In genomic region chr4:784401-785331, GRCh38 we compare ENCODE assay signal across 18 cellular contexts. TPM values are rescaled to one million over a fixed set of nuclear protein-coding genes. Genes with fewer than 3 reads are reported as not detected.
A peak's percentile ranks its signal among the peaks of the same experiment; 100 is the strongest.
DNase-seq lines count a peak whose midpoint lies in the region; ATAC-seq lines count a peak whose summit lies in the region.
"Had no signal": no experiment of that assay in that cellular context is flagged by ENCODE, and none has a peak within 500 bp of the region (broad histone marks: within the 10 kb centered on the region; RNA-seq: fewer than 3 reads in every experiment).

No MANE protein-coding gene starts in this region.

- H3K27ac Mint-ChIP-seq in activated T-cell treated with anti-CD3 and anti-CD28 coated beads, Interleukin-2, amount 50 U/mL, for 72 hours: no peak overlapping the region

- H3K4me3 ChIP-seq in NT2/D1 (ENCODE audit: insufficient read length, low read depth) (no peak overlapping the region), iPS-15b (ENCODE audit: low read depth, low read length) (peak overlapping the region; percentile 32)
- H3K4me3 ChIP-seq: HAP-1, PC-9 had no signal

- no peak for DNase-seq in activated T-cell treated with anti-CD3 and anti-CD28 coated beads, Interleukin-2, amount 50 U/mL, for 72 hours
- DNase-seq in activated T-cell treated with anti-CD3 and anti-CD28 coated beads, Interleukin-2, amount 50 U/mL, for 1 hour: no peak
- no peak for DNase-seq in NT2/D1 (ENCODE audit: low read depth, low spot score)
- DNase-seq in posterior vena cava (ENCODE audit: low spot score): peak; percentile 72
- no peak for DNase-seq in NCI-H1694 (lab: John Stamatoyannopoulos, UW)
- no peak for DNase-seq in effector CD8-positive, alpha-beta T cell (lab: John Stamatoyannopoulos, UW)
- no peak for DNase-seq in NCI-H187 (lab: John Stamatoyannopoulos, UW)
- DNase-seq: activated naive CD4-positive, alpha-beta T cell treated with anti-CD3 and anti-CD28 coated beads, Interleukin-2, amount 50 U/mL, for 16 hours; EL; mammary epithelial cell; NCI-H2107; NCI-H748 treated with DMSO at 0.1 percent for 48 hours; PC-9; stimulated activated CD4-positive, alpha-beta T cell treated with anti-CD3 and anti-CD28 coated beads, Interleukin-4, amount 100 ng/mL, for 4 hours had no signal

- peaks cover 24% of the 10 kb centered on the region for H3K27me3 Mint-ChIP-seq in activated T-cell treated with anti-CD3 and anti-CD28 coated beads, Interleukin-2, amount 50 U/mL, for 72 hours (ENCODE audit: low read depth)

- no peaks in the 10 kb centered on the region for H3K9me3 Mint-ChIP-seq in activated T-cell treated with anti-CD3 and anti-CD28 coated beads, Interleukin-2, amount 50 U/mL, for 72 hours

- H3K36me3 Mint-ChIP-seq in activated T-cell treated with anti-CD3 and anti-CD28 coated beads, Interleukin-2, amount 50 U/mL, for 72 hours (ENCODE audit: insufficient read depth in 2 of 2): peaks cover 5 to 8% of the 10 kb centered on the region in 2 donors

- ATAC-seq in activated T-cell treated with anti-CD3 and anti-CD28 coated beads, Interleukin-2, amount 50 U/mL, for 72 hours (replicated peaks in 1 of 2): no peak
- ATAC-seq: HepG2 had no signal

- H3K9ac ChIP-seq in NT2/D1 (ENCODE audit: insufficient read length, low read depth) (peak overlapping the region; percentile 17), iPS-15b (ENCODE audit: low read depth, low read length) (no peak overlapping the region)

- H3K4me1 ChIP-seq in NT2/D1 (ENCODE audit: insufficient read depth, insufficient read length) (peaks cover 28% of the 10 kb centered on the region), iPS-15b (ENCODE audit: control insufficient read depth, insufficient read depth, low read length) (peaks cover 4% of the 10 kb centered on the region)

- intact Hi-C loops in posterior vena cava (cut with DNase I): no loop called here

- peak overlapping the region; percentile 60 to 71 for H3K4me3 Mint-ChIP-seq in activated T-cell treated with anti-CD3 and anti-CD28 coated beads, Interleukin-2, amount 50 U/mL, for 72 hours

- H3K9me3 ChIP-seq in NT2/D1 (ENCODE audit: insufficient read depth, low read length): no peaks in the 10 kb centered on the region
- H3K9me3 ChIP-seq in iPS-15b (ENCODE audit: control insufficient read depth, insufficient read depth, low read length): no peaks in the 10 kb centered on the region
- H3K9me3 ChIP-seq: HAP-1 had no signal

- H3K27me3 ChIP-seq in NT2/D1 (ENCODE audit: insufficient read depth, insufficient read length): peaks cover 25% of the 10 kb centered on the region
- peaks cover 26% of the 10 kb centered on the region for H3K27me3 ChIP-seq in iPS-15b (ENCODE audit: control insufficient read depth, insufficient read depth, low read length)

- H3K36me3 ChIP-seq in NT2/D1 (ENCODE audit: insufficient read depth, insufficient read length, low read length) (peaks cover 13% of the 10 kb centered on the region), iPS-15b (ENCODE audit: control insufficient read depth, insufficient read depth, low read length) (peaks cover 4% of the 10 kb centered on the region)

- peaks cover 32% of the 10 kb centered on the region for H3K4me1 Mint-ChIP-seq in activated T-cell treated with anti-CD3 and anti-CD28 coated beads, Interleukin-2, amount 50 U/mL, for 72 hours (ENCODE audit: low read depth)

RNA-seq across cellular contexts. Expression of gene CPLX1, which starts 41.3 kb away (rescaled TPM):
- total RNA-seq in activated T-cell treated with anti-CD3 and anti-CD28 coated beads, Interleukin-2, amount 50 U/mL, for 72 hours: 1 to 10 TPM; 1.3 to 1.9 TPM
- total RNA-seq in posterior vena cava: 1 to 10 TPM; 2.5 to 5.1 TPM
- total RNA-seq: fibroblast of villous mesenchyme had no signal
